Comparison of ENCODE assay signal across 1 cellular context in genomic region chr2:218962859-218963492, GRCh38.
TF ChIP-seq lines count a peak whose summit lies in the region.

No MANE protein-coding gene starts in this region.

TF ChIP-seq in HepG2, 621 proteins besides CTCF, POLR2A, EP300 and RAD21 (continued from another document and continues in another):
- TF ChIP-seq, protein P1, sequence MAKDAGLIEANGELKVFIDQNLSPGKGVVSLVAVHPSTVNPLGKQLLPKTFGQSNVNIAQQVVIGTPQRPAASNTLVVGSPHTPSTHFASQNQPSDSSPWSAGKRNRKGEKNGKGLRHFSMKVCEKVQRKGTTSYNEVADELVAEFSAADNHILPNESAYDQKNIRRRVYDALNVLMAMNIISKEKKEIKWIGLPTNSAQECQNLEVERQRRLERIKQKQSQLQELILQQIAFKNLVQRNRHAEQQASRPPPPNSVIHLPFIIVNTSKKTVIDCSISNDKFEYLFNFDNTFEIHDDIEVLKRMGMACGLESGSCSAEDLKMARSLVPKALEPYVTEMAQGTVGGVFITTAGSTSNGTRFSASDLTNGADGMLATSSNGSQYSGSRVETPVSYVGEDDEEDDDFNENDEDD (CRISPR knock-in tag; IDR thresholded peaks at IDR 0.05; ENCODE audit: borderline replicate concordance): peak; percentile 53; the same call in 1 of the 2 replicates
- TF ChIP-seq SSRP1 (CRISPR knock-in tag; IDR thresholded peaks at IDR 0.05) (no peak), THYN1 (CRISPR knock-in tag; IDR thresholded peaks at IDR 0.05; ENCODE audit: borderline replicate concordance, low read depth) (no peak), STAT6 (CRISPR knock-in tag; IDR thresholded peaks at IDR 0.05; ENCODE audit: borderline replicate concordance) (no peak), MBNL3 (CRISPR knock-in tag; conservative IDR thresholded peaks at IDR 0.05) (no peak), MIXL1 (CRISPR knock-in tag; IDR thresholded peaks at IDR 0.05) (no peak; the same call in 1 of the 2 replicates), TSC22D2 (CRISPR knock-in tag; IDR thresholded peaks at IDR 0.05; ENCODE audit: borderline replicate concordance) (peak; percentile 98; the same call in 1 of the 2 replicates), ISL2 (CRISPR knock-in tag; IDR thresholded peaks at IDR 0.05) (peak; percentile 69; the same call in 1 of the 2 replicates), NBN (conservative IDR thresholded peaks at IDR 0.05) (no peak), GPN1 (CRISPR knock-in tag; IDR thresholded peaks at IDR 0.05; ENCODE audit: borderline replicate concordance) (peak; percentile 89; the same call in 1 of the 2 replicates), SMARCC2 (IDR thresholded peaks at IDR 0.05) (no peak), ZBTB3 (CRISPR knock-in tag; IDR thresholded peaks at IDR 0.05; ENCODE audit: borderline replicate concordance, low read depth) (no peak; the same call in 1 of the 2 replicates), ZNF879 (CRISPR knock-in tag; IDR thresholded peaks at IDR 0.05) (peak; percentile 87; the same call in 1 of the 2 replicates), ZNF256 (CRISPR knock-in tag; conservative IDR thresholded peaks at IDR 0.05) (peak; percentile 96; the same call in 1 of the 2 replicates), ESRRA (CRISPR knock-in tag; IDR thresholded peaks at IDR 0.05; ENCODE audit: low read depth) (0 out of 2 replicates have a peak, but pooled peaks have one; percentile 28), KLF13 (CRISPR knock-in tag; IDR thresholded peaks at IDR 0.05) (no peak; the same call in 1 of the 2 replicates), PLSCR1 (CRISPR knock-in tag; IDR thresholded peaks at IDR 0.05; ENCODE audit: borderline replicate concordance) (peak; percentile 83; the same call in 1 of the 2 replicates), ZNF766 (CRISPR knock-in tag; IDR thresholded peaks at IDR 0.05; ENCODE audit: borderline replicate concordance) (peak; percentile 95; the same call in 1 of the 2 replicates), MNT (IDR thresholded peaks at IDR 0.05) (no peak), HNRNPL (IDR thresholded peaks at IDR 0.05; ENCODE audit: low read depth, low read length) (no peak), PHF21A (CRISPR knock-in tag; IDR thresholded peaks at IDR 0.05) (no peak), E2F1 (CRISPR knock-in tag; IDR thresholded peaks at IDR 0.05) (peak; percentile 75), FOSL1 (CRISPR knock-in tag; IDR thresholded peaks at IDR 0.05; ENCODE audit: borderline replicate concordance) (0 out of 2 replicates have a peak, but pooled peaks have one; percentile 30), ZSCAN20 (CRISPR knock-in tag; IDR thresholded peaks at IDR 0.05; ENCODE audit: borderline replicate concordance) (peak; percentile 92), SOX5 (CRISPR knock-in tag; IDR thresholded peaks at IDR 0.05; ENCODE audit: borderline replicate concordance) (peak; percentile 31; the same call in 1 of the 2 replicates), CCDC6 (CRISPR knock-in tag; IDR thresholded peaks at IDR 0.05) (peak; percentile 87; the same call in 1 of the 2 replicates), NR2F2 (IDR thresholded peaks at IDR 0.05; ENCODE audit: borderline replicate concordance, low read depth) (no peak), ZNF773 (CRISPR knock-in tag; IDR thresholded peaks at IDR 0.05; ENCODE audit: borderline replicate concordance) (peak; percentile 80; the same call in 1 of the 2 replicates), ZKSCAN5 (CRISPR knock-in tag; IDR thresholded peaks at IDR 0.05) (no peak), ZNF615 (CRISPR knock-in tag; IDR thresholded peaks at IDR 0.05; ENCODE audit: borderline replicate concordance) (no peak), PAWR (CRISPR knock-in tag; IDR thresholded peaks at IDR 0.05; ENCODE audit: borderline replicate concordance) (no peak), ZNF556 (CRISPR knock-in tag; IDR thresholded peaks at IDR 0.05; ENCODE audit: borderline replicate concordance) (no peak; the same call in 1 of the 2 replicates), KAT8 (CRISPR knock-in tag; IDR thresholded peaks at IDR 0.05) (peak; percentile 45; the same call in 1 of the 2 replicates), TCF7 (IDR thresholded peaks at IDR 0.05; ENCODE audit: low read depth) (no peak), MAFF (IDR thresholded peaks at IDR 0.05; ENCODE audit: low read depth, low read length) (no peak), EZH2 (conservative IDR thresholded peaks at IDR 0.05; ENCODE audit: low read depth, low read length) (peak; percentile 65; the same call in 1 of the 2 replicates), CBX2 (IDR thresholded peaks at IDR 0.05; ENCODE audit: low read depth, low read length) (no peak), CBX2 (CRISPR knock-in tag; IDR thresholded peaks at IDR 0.05; ENCODE audit: low read depth) (no peak), RBM39 (IDR thresholded peaks at IDR 0.05; ENCODE audit: low read depth, low read length, poor library complexity, severe bottlenecking) (no peak)
- TF ChIP-seq, protein P2, sequence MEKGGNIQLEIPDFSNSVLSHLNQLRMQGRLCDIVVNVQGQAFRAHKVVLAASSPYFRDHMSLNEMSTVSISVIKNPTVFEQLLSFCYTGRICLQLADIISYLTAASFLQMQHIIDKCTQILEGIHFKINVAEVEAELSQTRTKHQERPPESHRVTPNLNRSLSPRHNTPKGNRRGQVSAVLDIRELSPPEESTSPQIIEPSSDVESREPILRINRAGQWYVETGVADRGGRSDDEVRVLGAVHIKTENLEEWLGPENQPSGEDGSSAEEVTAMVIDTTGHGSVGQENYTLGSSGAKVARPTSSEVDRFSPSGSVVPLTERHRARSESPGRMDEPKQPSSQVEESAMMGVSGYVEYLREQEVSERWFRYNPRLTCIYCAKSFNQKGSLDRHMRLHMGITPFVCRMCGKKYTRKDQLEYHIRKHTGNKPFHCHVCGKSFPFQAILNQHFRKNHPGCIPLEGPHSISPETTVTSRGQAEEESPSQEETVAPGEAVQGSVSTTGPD (CRISPR knock-in tag; IDR thresholded peaks at IDR 0.05): peak; percentile 70
- TF ChIP-seq, protein P3, sequence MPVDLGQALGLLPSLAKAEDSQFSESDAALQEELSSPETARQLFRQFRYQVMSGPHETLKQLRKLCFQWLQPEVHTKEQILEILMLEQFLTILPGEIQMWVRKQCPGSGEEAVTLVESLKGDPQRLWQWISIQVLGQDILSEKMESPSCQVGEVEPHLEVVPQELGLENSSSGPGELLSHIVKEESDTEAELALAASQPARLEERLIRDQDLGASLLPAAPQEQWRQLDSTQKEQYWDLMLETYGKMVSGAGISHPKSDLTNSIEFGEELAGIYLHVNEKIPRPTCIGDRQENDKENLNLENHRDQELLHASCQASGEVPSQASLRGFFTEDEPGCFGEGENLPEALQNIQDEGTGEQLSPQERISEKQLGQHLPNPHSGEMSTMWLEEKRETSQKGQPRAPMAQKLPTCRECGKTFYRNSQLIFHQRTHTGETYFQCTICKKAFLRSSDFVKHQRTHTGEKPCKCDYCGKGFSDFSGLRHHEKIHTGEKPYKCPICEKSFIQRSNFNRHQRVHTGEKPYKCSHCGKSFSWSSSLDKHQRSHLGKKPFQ (CRISPR knock-in tag; IDR thresholded peaks at IDR 0.05; ENCODE audit: insufficient replicate concordance): peak; percentile 77
- TF ChIP-seq, protein P4, sequence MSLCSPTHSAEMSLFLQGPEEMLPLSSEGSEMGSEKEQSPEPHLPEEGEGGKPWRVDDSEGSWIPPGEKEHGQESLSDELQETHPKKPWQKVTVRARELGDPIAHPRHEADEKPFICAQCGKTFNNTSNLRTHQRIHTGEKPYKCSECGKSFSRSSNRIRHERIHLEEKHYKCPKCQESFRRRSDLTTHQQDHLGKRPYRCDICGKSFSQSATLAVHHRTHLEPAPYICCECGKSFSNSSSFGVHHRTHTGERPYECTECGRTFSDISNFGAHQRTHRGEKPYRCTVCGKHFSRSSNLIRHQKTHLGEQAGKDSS (CRISPR knock-in tag; IDR thresholded peaks at IDR 0.05; ENCODE audit: borderline replicate concordance, low read depth): no peak; the same call in 1 of the 2 replicates
- TF ChIP-seq, protein P5, sequence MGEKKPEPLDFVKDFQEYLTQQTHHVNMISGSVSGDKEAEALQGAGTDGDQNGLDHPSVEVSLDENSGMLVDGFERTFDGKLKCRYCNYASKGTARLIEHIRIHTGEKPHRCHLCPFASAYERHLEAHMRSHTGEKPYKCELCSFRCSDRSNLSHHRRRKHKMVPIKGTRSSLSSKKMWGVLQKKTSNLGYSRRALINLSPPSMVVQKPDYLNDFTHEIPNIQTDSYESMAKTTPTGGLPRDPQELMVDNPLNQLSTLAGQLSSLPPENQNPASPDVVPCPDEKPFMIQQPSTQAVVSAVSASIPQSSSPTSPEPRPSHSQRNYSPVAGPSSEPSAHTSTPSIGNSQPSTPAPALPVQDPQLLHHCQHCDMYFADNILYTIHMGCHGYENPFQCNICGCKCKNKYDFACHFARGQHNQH (CRISPR knock-in tag; IDR thresholded peaks at IDR 0.05): peak; percentile 85; the same call in 1 of the 2 replicates
- TF ChIP-seq, protein P6, sequence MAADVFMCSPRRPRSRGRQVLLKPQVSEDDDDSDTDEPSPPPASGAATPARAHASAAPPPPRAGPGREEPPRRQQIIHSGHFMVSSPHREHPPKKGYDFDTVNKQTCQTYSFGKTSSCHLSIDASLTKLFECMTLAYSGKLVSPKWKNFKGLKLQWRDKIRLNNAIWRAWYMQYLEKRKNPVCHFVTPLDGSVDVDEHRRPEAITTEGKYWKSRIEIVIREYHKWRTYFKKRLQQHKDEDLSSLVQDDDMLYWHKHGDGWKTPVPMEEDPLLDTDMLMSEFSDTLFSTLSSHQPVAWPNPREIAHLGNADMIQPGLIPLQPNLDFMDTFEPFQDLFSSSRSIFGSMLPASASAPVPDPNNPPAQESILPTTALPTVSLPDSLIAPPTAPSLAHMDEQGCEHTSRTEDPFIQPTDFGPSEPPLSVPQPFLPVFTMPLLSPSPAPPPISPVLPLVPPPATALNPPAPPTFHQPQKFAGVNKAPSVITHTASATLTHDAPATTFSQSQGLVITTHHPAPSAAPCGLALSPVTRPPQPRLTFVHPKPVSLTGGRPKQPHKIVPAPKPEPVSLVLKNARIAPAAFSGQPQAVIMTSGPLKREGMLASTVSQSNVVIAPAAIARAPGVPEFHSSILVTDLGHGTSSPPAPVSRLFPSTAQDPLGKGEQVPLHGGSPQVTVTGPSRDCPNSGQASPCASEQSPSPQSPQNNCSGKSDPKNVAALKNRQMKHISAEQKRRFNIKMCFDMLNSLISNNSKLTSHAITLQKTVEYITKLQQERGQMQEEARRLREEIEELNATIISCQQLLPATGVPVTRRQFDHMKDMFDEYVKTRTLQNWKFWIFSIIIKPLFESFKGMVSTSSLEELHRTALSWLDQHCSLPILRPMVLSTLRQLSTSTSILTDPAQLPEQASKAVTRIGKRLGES (CRISPR knock-in tag; IDR thresholded peaks at IDR 0.05; ENCODE audit: borderline replicate concordance): peak; percentile 87
- TF ChIP-seq, protein P7, sequence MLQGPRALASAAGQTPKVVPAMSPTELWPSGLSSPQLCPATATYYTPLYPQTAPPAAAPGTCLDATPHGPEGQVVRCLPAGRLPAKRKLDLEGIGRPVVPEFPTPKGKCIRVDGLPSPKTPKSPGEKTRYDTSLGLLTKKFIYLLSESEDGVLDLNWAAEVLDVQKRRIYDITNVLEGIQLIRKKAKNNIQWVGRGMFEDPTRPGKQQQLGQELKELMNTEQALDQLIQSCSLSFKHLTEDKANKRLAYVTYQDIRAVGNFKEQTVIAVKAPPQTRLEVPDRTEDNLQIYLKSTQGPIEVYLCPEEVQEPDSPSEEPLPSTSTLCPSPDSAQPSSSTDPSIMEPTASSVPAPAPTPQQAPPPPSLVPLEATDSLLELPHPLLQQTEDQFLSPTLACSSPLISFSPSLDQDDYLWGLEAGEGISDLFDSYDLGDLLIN (CRISPR knock-in tag; IDR thresholded peaks at IDR 0.05; ENCODE audit: borderline replicate concordance): peak; percentile 89; the same call in 1 of the 2 replicates
- TF ChIP-seq, protein P8, sequence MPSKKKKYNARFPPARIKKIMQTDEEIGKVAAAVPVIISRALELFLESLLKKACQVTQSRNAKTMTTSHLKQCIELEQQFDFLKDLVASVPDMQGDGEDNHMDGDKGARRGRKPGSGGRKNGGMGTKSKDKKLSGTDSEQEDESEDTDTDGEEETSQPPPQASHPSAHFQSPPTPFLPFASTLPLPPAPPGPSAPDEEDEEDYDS (CRISPR knock-in tag; IDR thresholded peaks at IDR 0.05): no peak
